9 cellular contexts compared by ENCODE assay signal in the genomic region with DNA sequence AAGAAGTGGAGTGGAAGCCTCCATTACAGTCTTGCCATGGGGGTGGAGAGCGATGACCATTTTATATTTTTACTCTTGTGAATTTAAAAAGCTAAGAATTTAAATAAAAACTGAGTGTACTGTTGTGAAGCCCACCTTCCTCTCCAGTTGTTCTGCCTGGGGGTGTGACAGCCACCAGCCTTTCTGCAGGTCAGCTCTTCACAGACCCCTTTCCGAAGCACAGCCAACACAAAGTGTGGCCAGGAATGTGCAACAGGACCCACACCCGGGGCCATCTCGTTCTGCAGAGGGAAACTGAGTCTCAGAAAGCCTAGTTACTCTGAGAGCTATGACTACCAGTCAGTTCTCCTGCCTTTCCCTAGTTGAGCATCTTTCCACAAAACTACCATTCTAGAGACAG. TPM values are rescaled to one million over a fixed set of nuclear protein-coding genes. Genes with fewer than 3 reads are reported as not detected.
DNase-seq lines count a peak whose midpoint lies in the region; ATAC-seq and TF ChIP-seq lines count a peak whose summit lies in the region.
"Had no signal": no experiment of that assay in that cellular context is flagged by ENCODE, and none has a peak within 500 bp of the region (broad histone marks: within the 10 kb centered on the region; RNA-seq: fewer than 3 reads in every experiment).

No MANE protein-coding gene starts in this region.

- in situ Hi-C loops in astrocyte of the spinal cord (cut with HindIII; ENCODE audit: low sequenced_read_pairs), result no loop called here

- intact Hi-C loops in A673 (cut with micrococcal nuclease; ENCODE audit: unreplicated experiment), result loop anchor here (5.0 kb wide), 1 partner anchor 94 kb away; no protein-coding TSS in a partner anchor

- H3K27ac ChIP-seq in A673 (ENCODE audit: low read depth, low read length, poor library complexity, severe bottlenecking) (no peak overlapping the region), mucosa of rectum (ENCODE audit: low read depth in 2 of 2, low read length in 2 of 2) (no peak overlapping the region)

- TF ChIP-seq CTCF in A673 (conservative IDR thresholded peaks at IDR 0.05; ENCODE audit: low read depth, low read length), result no peak
- no peak for TF ChIP-seq CTCF in HFF-Myc (IDR thresholded peaks at IDR 0.05; ENCODE audit: low read depth, low read length, missing control alignments)
- no peak for TF ChIP-seq CTCF in astrocyte of the spinal cord (IDR thresholded peaks at IDR 0.05; ENCODE audit: low read depth, low read length)

- POLR2A ChIA-PET in A673 (lab: Charles Lee; ENCODE audit: low non-redundant PET), result no interaction called here

- H3K4me1 ChIP-seq in A673 (ENCODE audit: insufficient read depth, low read length, poor library complexity, severe bottlenecking) (peaks cover 6% of the 10 kb centered on the region), mucosa of rectum (ENCODE audit: control insufficient read depth in 2 of 2, insufficient read depth in 2 of 2, low read length in 2 of 2) (peaks cover 11 to 17% of the 10 kb centered on the region in 2 donors)

- H3K36me3 ChIP-seq in A673 (ENCODE audit: insufficient read depth, low read length, poor library complexity, severe bottlenecking) (peaks cover 30% of the 10 kb centered on the region), mucosa of rectum (ENCODE audit: control insufficient read depth in 2 of 2, insufficient read depth in 2 of 2, low read length in 2 of 2) (peaks cover 17 to 26% of the 10 kb centered on the region in 2 donors)

- DNase-seq in A673 (ENCODE audit: low spot score) (no peak), HFF-Myc (ENCODE audit: extremely low read depth, low read depth) (no peak), astrocyte of the spinal cord (ENCODE audit: low read depth, low spot score) (no peak), kidney tubule cell (ENCODE audit: low spot score) (no peak), cerebellum (ENCODE audit: low spot score) (no peak), NCI-H82 (lab: John Stamatoyannopoulos, UW) (no peak)
- DNase-seq: occipital lobe had no signal

- CTCF ChIA-PET in A673 (lab: Charles Lee), result interaction anchor here (0.7 kb wide), 1 partner anchor 28 kb away, joined by 4 read pairs; no protein-coding TSS in a partner anchor

- H3K9me3 ChIP-seq in A673 (ENCODE audit: low read depth, low read length, poor library complexity, severe bottlenecking) (no peaks in the 10 kb centered on the region), mucosa of rectum (ENCODE audit: control insufficient read depth in 2 of 2, low read length in 2 of 2) (no peaks in the 10 kb centered on the region)

- TSS peak; percentile 59 for BruUV-seq in A673 (replicated peaks; lab: Mats Ljungman, UMichigan)

- no peak overlapping the region for H3K9ac ChIP-seq in mucosa of rectum (ENCODE audit: low read depth in 1 of 2, low read length in 2 of 2)

- H3K4me3 ChIP-seq in A673 (ENCODE audit: low read depth, low read length, poor library complexity, severe bottlenecking), result peak overlapping the region; percentile 98
- H3K4me3 ChIP-seq in HFF-Myc (replicated peaks; ENCODE audit: low read depth, low read length), result peak overlapping the region; percentile 65
- H3K4me3 ChIP-seq in astrocyte of the spinal cord (ENCODE audit: low read depth, low read length), result peak overlapping the region; percentile 80
- H3K4me3 ChIP-seq in mucosa of rectum (ENCODE audit: low read length in 2 of 2), result peak overlapping the region; percentile 89 to 90

- no peaks in the 10 kb centered on the region for H3K27me3 ChIP-seq in A673 (replicated peaks; ENCODE audit: insufficient read depth, low read depth, low read length, poor library complexity)
- no peaks in the 10 kb centered on the region for H3K27me3 ChIP-seq in mucosa of rectum (ENCODE audit: control insufficient read depth in 2 of 2, insufficient read depth in 2 of 2, low read length in 2 of 2)

- no peak for ATAC-seq in HG03280 (IDR thresholded peaks at IDR 0.05; ENCODE audit: unreplicated experiment)

RNA-seq across cellular contexts. Expression of a gene that starts 1.4 kb away (rescaled TPM):
- total RNA-seq in A673 (2021), result 70.1 and 78.2 TPM in 2 replicates
- 12.2 TPM for total RNA-seq in cerebellum

RNA-seq across cellular contexts. Expression of a gene that starts 23.3 kb away (rescaled TPM):
- total RNA-seq in A673 (2021), result 15.2 and 15.4 TPM in 2 replicates
- total RNA-seq in cerebellum, result 15.8 TPM
